In genomic region chr14:49551569-49551968, GRCh38 we compare ENCODE assay signal across 1 cellular context.
TF ChIP-seq lines count a peak whose summit lies in the region.

No MANE protein-coding gene starts in this region.

TF ChIP-seq in HepG2, 621 proteins besides CTCF, POLR2A, EP300 and RAD21:
- peak; percentile 52; the same call in 1 of the 2 replicates for TF ChIP-seq ZNF121 (CRISPR knock-in tag; IDR thresholded peaks at IDR 0.05)
- TF ChIP-seq SP4 (CRISPR knock-in tag; IDR thresholded peaks at IDR 0.05), result no peak
